In the genomic region with DNA sequence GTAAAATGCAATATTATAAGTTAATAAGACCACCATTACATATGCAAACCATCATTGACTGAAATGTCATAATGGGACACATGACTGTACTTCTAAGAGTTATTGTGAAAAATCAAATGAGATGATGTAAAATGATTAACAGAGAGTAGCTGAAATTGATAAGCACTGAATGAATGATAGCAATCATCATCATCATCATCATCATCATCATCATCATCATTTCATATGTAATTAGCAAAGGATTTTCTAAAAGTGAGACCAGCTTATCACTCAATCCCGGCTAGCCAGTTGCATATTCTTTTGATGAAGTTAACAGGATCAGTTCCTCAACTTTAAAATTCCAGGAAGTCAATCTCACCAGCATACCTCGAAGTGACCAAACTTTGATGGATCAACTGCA, we compare ENCODE assay signal across 39 cellular contexts.
"Had no signal": no experiment of that assay in that cellular context is flagged by ENCODE, and none has a peak within 500 bp of the region (broad histone marks: within the 10 kb centered on the region; RNA-seq: fewer than 3 reads in every experiment).

No MANE protein-coding gene starts in this region.

- FAIRE-seq: astrocyte, bronchial epithelial cell had no signal

- H3K4me1 Mint-ChIP-seq: activated naive CD4-positive, alpha-beta T cell treated with anti-CD3 and anti-CD28 coated beads, Interleukin-2, amount 10 ng/mL, durations not matched to agents 7 days and 5 days; activated naive CD4-positive, alpha-beta T cell treated with anti-CD3 and anti-CD28 coated beads, Interleukin-2, amount 50 U/mL, for 24 hours; activated naive CD8-positive, alpha-beta T cell treated with anti-CD3 and anti-CD28 coated beads for 36 hours; activated naive CD8-positive, alpha-beta T cell treated with anti-CD3 and anti-CD28 coated beads, Interleukin-2, amount 10 ng/mL, durations not matched to agents 7 days and 5 days; activated naive CD8-positive, alpha-beta T cell treated with anti-CD3 and anti-CD28 coated beads, Interleukin-2, amount 50 U/mL, for 24 hours; activated T-helper 17 cell treated with anti-CD3 and anti-CD28 coated beads, Interleukin-2, amount 50 U/mL, for 72 hours; central memory CD8-positive, alpha-beta T cell had no signal

- H3K9me3 ChIP-seq: adrenal gland, ascending aorta, body of pancreas, breast epithelium had no signal

- H3K36me3 ChIP-seq: adrenal gland, ascending aorta, brain microvascular endothelial cell, breast epithelium, cardiac muscle cell had no signal

- DNase-seq: activated effector memory CD4-positive, alpha-beta T cell treated with anti-CD3 and anti-CD28 coated beads, Interleukin-2, amount 50 U/mL, for 16 hours; activated effector memory CD4-positive, alpha-beta T cell treated with Interleukin-2 at 50 U/mL for 16 hours; activated gamma-delta T cell; activated gamma-delta T cell treated with Interleukin-2 at 50 U/mL for 16 hours; activated naive CD4-positive, alpha-beta T cell; activated naive CD4-positive, alpha-beta T cell treated with anti-CD3 and anti-CD28 coated beads for 36 hours; activated naive CD4-positive, alpha-beta T cell treated with anti-CD3 and anti-CD28 coated beads, Interleukin-2, amount 10 ng/mL, durations not matched to agents 7 days and 5 days; activated naive CD4-positive, alpha-beta T cell treated with anti-CD3 and anti-CD28 coated beads, Interleukin-2, amount 50 U/mL, for 16 hours; activated naive CD4-positive, alpha-beta T cell treated with Interleukin-2 at 50 U/mL for 16 hours; activated naive CD8-positive, alpha-beta T cell treated with anti-CD3 and anti-CD28 coated beads for 36 hours; activated naive CD8-positive, alpha-beta T cell treated with anti-CD3 and anti-CD28 coated beads, Interleukin-2, amount 10 ng/mL, durations not matched to agents 7 days and 5 days; activated naive CD8-positive, alpha-beta T cell treated with anti-CD3 and anti-CD28 coated beads, Interleukin-2, amount 50 U/mL, for 24 hours; activated T-cell treated with anti-CD3 and anti-CD28 coated beads, Interleukin-2, amount 50 U/mL, for 24 hours; activated T-cell treated with anti-CD3 and anti-CD28 coated beads, Interleukin-2, amount 50 U/mL, for 4 hours; activated T-cell treated with anti-CD3 and anti-CD28 coated beads, Interleukin-2, amount 50 U/mL, for 48 hours; activated T-cell treated with anti-CD3 and anti-CD28 coated beads, Interleukin-2, amount 50 U/mL, for 72 hours; adrenal gland; amniotic stem cell; amygdala; anterior cingulate cortex; aorta; body of pancreas; brain microvascular endothelial cell; caudate nucleus; central memory CD4-positive, alpha-beta T cell; cerebellar nuclear complex had no signal

- H3K4me3 Mint-ChIP-seq: activated naive CD4-positive, alpha-beta T cell treated with anti-CD3 and anti-CD28 coated beads for 36 hours; activated naive CD4-positive, alpha-beta T cell treated with anti-CD3 and anti-CD28 coated beads, Interleukin-2, amount 10 ng/mL, durations not matched to agents 7 days and 5 days; activated naive CD4-positive, alpha-beta T cell treated with anti-CD3 and anti-CD28 coated beads, Interleukin-2, amount 50 U/mL, for 24 hours; activated naive CD8-positive, alpha-beta T cell; activated naive CD8-positive, alpha-beta T cell treated with anti-CD3 and anti-CD28 coated beads for 36 hours; activated naive CD8-positive, alpha-beta T cell treated with anti-CD3 and anti-CD28 coated beads, Interleukin-2, amount 10 ng/mL, durations not matched to agents 7 days and 5 days; activated naive CD8-positive, alpha-beta T cell treated with anti-CD3 and anti-CD28 coated beads, Interleukin-2, amount 50 U/mL, for 24 hours; activated T-cell treated with anti-CD3 and anti-CD28 coated beads, Interleukin-2, amount 50 U/mL, for 24 hours; activated T-cell treated with anti-CD3 and anti-CD28 coated beads, Interleukin-2, amount 50 U/mL, for 4 hours; activated T-cell treated with anti-CD3 and anti-CD28 coated beads, Interleukin-2, amount 50 U/mL, for 72 hours; activated T-helper 1 cell treated with anti-CD3 and anti-CD28 coated beads, Interleukin-12 subunit alpha, Interleukin-12 subunit beta, Interleukin-2, Interleukin-4 antibody, amounts not matched to agents 30 ng/mL and 10 ng/mL and 1 ng/mL, durations not matched to agents 14 hours and 24 hours and 36 hours; activated T-helper 17 cell treated with anti-CD3 and anti-CD28 coated beads, Interleukin-2, amount 50 U/mL, for 72 hours; brain; central memory CD8-positive, alpha-beta T cell had no signal

- H3K9me3 Mint-ChIP-seq: activated naive CD4-positive, alpha-beta T cell treated with anti-CD3 and anti-CD28 coated beads for 36 hours; activated naive CD4-positive, alpha-beta T cell treated with anti-CD3 and anti-CD28 coated beads, Interleukin-2, amount 10 ng/mL, durations not matched to agents 7 days and 5 days had no signal

- H3K27ac Mint-ChIP-seq: activated naive CD4-positive, alpha-beta T cell treated with anti-CD3 and anti-CD28 coated beads for 36 hours; activated naive CD4-positive, alpha-beta T cell treated with anti-CD3 and anti-CD28 coated beads, Interleukin-2, amount 10 ng/mL, durations not matched to agents 7 days and 5 days; activated naive CD4-positive, alpha-beta T cell treated with anti-CD3 and anti-CD28 coated beads, Interleukin-2, amount 50 U/mL, for 24 hours; activated naive CD4-positive, alpha-beta T cell treated with anti-CD3 and anti-CD28 coated beads, Interleukin-2, amount 50 U/mL, for 72 hours; activated naive CD8-positive, alpha-beta T cell; activated naive CD8-positive, alpha-beta T cell treated with anti-CD3 and anti-CD28 coated beads for 36 hours; activated naive CD8-positive, alpha-beta T cell treated with anti-CD3 and anti-CD28 coated beads, Interleukin-2, amount 10 ng/mL, durations not matched to agents 7 days and 5 days; activated naive CD8-positive, alpha-beta T cell treated with anti-CD3 and anti-CD28 coated beads, Interleukin-2, amount 50 U/mL, for 24 hours; activated T-cell treated with anti-CD3 and anti-CD28 coated beads, Interleukin-2, amount 50 U/mL, for 24 hours; activated T-cell treated with anti-CD3 and anti-CD28 coated beads, Interleukin-2, amount 50 U/mL, for 72 hours; activated T-helper 1 cell treated with anti-CD3 and anti-CD28 coated beads, Interleukin-12 subunit alpha, Interleukin-12 subunit beta, Interleukin-2, Interleukin-4 antibody, amounts not matched to agents 30 ng/mL and 10 ng/mL and 1 ng/mL, durations not matched to agents 14 hours and 24 hours and 36 hours; activated T-helper 17 cell treated with anti-CD3 and anti-CD28 coated beads, Interleukin-2, amount 50 U/mL, for 72 hours; activated T-helper 2 cell treated with anti-CD3 and anti-CD28 coated beads, Interferon-gamma antibody, Interleukin-2, Interleukin-4, amounts not matched to agents 10 μg/mL and 5 μg/mL and 100 μg/mL, durations not matched to agents 14 hours and 24 hours and 36 hours; brain had no signal

- H3K27me3 ChIP-seq: adrenal gland, ascending aorta, body of pancreas, brain microvascular endothelial cell, breast epithelium, cardiac muscle cell had no signal

- H3K4me3 ChIP-seq: adrenal gland, ascending aorta, body of pancreas, breast epithelium, cardiac muscle cell had no signal

- H3K27ac ChIP-seq: adrenal gland, ascending aorta, body of pancreas, brain microvascular endothelial cell, breast epithelium, cardiac muscle cell had no signal

- H3K36me3 Mint-ChIP-seq: activated naive CD4-positive, alpha-beta T cell treated with anti-CD3 and anti-CD28 coated beads, Interleukin-2, amount 10 ng/mL, durations not matched to agents 7 days and 5 days; activated naive CD4-positive, alpha-beta T cell treated with anti-CD3 and anti-CD28 coated beads, Interleukin-2, amount 50 U/mL, for 24 hours; activated naive CD4-positive, alpha-beta T cell treated with anti-CD3 and anti-CD28 coated beads, Interleukin-2, amount 50 U/mL, for 72 hours; activated naive CD8-positive, alpha-beta T cell; activated naive CD8-positive, alpha-beta T cell treated with anti-CD3 and anti-CD28 coated beads for 36 hours; activated naive CD8-positive, alpha-beta T cell treated with anti-CD3 and anti-CD28 coated beads, Interleukin-2, amount 10 ng/mL, durations not matched to agents 7 days and 5 days; brain had no signal

- H3K27me3 Mint-ChIP-seq: activated naive CD4-positive, alpha-beta T cell treated with anti-CD3 and anti-CD28 coated beads, Interleukin-2, amount 10 ng/mL, durations not matched to agents 7 days and 5 days; activated naive CD8-positive, alpha-beta T cell treated with anti-CD3 and anti-CD28 coated beads for 36 hours; activated naive CD8-positive, alpha-beta T cell treated with anti-CD3 and anti-CD28 coated beads, Interleukin-2, amount 10 ng/mL, durations not matched to agents 7 days and 5 days; activated naive CD8-positive, alpha-beta T cell treated with anti-CD3 and anti-CD28 coated beads, Interleukin-2, amount 50 U/mL, for 24 hours; activated T-cell treated with anti-CD3 and anti-CD28 coated beads, Interleukin-2, amount 50 U/mL, for 24 hours; activated T-helper 17 cell treated with anti-CD3 and anti-CD28 coated beads, Interleukin-2, amount 50 U/mL, for 72 hours; brain; central memory CD8-positive, alpha-beta T cell had no signal

- ATAC-seq: activated naive CD4-positive, alpha-beta T cell treated with anti-CD3 and anti-CD28 coated beads, Interleukin-2, amount 50 U/mL, for 72 hours; activated naive CD8-positive, alpha-beta T cell treated with anti-CD3 and anti-CD28 coated beads, Interleukin-2, amount 50 U/mL, for 24 hours; activated T-cell treated with anti-CD3 and anti-CD28 coated beads, Interleukin-2, amount 50 U/mL, for 4 hours; activated T-cell treated with anti-CD3 and anti-CD28 coated beads, Interleukin-2, amount 50 U/mL, for 72 hours; activated T-helper 17 cell treated with anti-CD3 and anti-CD28 coated beads, Interleukin-2, amount 50 U/mL, for 72 hours; body of pancreas had no signal
